ENCODE assay signal across 1 cellular context in the genomic region with DNA sequence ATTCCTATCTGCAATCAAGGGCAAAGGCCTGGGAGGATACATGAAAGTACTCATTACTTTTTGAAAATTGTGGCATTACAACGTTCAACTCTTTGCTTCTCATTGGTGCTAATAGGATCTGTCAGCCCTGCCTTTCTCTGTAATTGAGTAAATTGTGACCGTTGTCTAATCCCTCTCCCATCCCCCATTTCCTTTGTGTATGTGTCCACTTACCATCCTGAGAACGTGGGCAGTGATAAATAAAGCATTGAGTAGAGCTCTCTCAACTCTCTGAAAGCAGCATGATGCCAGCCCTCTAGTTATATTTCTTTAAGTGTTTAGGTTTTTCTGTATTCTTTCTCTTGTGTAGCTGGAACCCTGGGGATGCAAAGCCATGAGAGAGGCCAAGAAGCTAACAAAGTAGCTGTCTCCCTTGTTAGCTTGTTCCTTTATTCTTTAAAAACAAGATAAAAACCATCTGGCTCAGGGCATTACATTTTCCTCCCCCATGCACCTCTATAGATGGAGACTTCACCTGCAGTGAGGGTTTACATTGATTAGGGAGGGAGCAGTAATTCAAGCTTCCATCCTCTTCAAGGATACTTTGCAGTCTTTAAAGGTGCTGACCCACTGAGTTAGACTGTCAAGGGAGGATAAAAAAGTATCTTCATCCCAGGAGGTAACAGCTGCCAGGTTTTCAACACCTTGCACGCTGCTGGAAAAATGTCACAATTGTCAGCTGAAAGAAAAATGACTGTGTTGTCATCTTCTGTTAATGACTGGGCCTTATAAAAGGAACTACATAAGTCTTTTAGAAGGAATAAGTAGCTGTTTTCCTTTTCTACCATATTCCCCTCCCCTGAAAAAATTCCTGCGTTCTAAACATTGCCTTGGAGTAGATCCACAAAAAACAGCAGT.
TF ChIP-seq lines count a peak whose summit lies in the region.

No MANE protein-coding gene starts in this region.

TF ChIP-seq in HEK293, 187 proteins besides CTCF, POLR2A, EP300 and RAD21 (continued from another document):
- TF ChIP-seq, protein P1, sequence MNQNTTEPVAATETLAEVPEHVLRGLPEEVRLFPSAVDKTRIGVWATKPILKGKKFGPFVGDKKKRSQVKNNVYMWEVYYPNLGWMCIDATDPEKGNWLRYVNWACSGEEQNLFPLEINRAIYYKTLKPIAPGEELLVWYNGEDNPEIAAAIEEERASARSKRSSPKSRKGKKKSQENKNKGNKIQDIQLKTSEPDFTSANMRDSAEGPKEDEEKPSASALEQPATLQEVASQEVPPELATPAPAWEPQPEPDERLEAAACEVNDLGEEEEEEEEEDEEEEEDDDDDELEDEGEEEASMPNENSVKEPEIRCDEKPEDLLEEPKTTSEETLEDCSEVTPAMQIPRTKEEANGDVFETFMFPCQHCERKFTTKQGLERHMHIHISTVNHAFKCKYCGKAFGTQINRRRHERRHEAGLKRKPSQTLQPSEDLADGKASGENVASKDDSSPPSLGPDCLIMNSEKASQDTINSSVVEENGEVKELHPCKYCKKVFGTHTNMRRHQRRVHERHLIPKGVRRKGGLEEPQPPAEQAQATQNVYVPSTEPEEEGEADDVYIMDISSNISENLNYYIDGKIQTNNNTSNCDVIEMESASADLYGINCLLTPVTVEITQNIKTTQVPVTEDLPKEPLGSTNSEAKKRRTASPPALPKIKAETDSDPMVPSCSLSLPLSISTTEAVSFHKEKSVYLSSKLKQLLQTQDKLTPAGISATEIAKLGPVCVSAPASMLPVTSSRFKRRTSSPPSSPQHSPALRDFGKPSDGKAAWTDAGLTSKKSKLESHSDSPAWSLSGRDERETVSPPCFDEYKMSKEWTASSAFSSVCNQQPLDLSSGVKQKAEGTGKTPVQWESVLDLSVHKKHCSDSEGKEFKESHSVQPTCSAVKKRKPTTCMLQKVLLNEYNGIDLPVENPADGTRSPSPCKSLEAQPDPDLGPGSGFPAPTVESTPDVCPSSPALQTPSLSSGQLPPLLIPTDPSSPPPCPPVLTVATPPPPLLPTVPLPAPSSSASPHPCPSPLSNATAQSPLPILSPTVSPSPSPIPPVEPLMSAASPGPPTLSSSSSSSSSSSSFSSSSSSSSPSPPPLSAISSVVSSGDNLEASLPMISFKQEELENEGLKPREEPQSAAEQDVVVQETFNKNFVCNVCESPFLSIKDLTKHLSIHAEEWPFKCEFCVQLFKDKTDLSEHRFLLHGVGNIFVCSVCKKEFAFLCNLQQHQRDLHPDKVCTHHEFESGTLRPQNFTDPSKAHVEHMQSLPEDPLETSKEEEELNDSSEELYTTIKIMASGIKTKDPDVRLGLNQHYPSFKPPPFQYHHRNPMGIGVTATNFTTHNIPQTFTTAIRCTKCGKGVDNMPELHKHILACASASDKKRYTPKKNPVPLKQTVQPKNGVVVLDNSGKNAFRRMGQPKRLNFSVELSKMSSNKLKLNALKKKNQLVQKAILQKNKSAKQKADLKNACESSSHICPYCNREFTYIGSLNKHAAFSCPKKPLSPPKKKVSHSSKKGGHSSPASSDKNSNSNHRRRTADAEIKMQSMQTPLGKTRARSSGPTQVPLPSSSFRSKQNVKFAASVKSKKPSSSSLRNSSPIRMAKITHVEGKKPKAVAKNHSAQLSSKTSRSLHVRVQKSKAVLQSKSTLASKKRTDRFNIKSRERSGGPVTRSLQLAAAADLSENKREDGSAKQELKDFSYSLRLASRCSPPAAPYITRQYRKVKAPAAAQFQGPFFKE (tag by site-specific recombination; IDR thresholded peaks at IDR 0.05; ENCODE audit: borderline replicate concordance) = no peak
- TF ChIP-seq, protein P2, sequence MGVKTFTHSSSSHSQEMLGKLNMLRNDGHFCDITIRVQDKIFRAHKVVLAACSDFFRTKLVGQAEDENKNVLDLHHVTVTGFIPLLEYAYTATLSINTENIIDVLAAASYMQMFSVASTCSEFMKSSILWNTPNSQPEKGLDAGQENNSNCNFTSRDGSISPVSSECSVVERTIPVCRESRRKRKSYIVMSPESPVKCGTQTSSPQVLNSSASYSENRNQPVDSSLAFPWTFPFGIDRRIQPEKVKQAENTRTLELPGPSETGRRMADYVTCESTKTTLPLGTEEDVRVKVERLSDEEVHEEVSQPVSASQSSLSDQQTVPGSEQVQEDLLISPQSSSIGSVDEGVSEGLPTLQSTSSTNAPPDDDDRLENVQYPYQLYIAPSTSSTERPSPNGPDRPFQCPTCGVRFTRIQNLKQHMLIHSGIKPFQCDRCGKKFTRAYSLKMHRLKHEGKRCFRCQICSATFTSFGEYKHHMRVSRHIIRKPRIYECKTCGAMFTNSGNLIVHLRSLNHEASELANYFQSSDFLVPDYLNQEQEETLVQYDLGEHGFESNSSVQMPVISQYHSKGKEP (tag by site-specific recombination; IDR thresholded peaks at IDR 0.05) = no peak
- TF ChIP-seq ZNF645 (tag by site-specific recombination; IDR thresholded peaks at IDR 0.05) = no peak
- TF ChIP-seq EGR2 (tag by site-specific recombination; IDR thresholded peaks at IDR 0.05; ENCODE audit: low read depth) = 0 out of 2 replicates have a peak, but pooled peaks have one; percentile 17
- no peak for TF ChIP-seq ZNF658 (tag by site-specific recombination; IDR thresholded peaks at IDR 0.05)
- TF ChIP-seq ZEB2 (tag by site-specific recombination; IDR thresholded peaks at IDR 0.05) = no peak
- TF ChIP-seq ZNF624 (tag by site-specific recombination; IDR thresholded peaks at IDR 0.05) = no peak
- TF ChIP-seq MYNN (tag by site-specific recombination; IDR thresholded peaks at IDR 0.05; ENCODE audit: borderline replicate concordance) = no peak
- no peak for TF ChIP-seq ZNF433 (tag by site-specific recombination; IDR thresholded peaks at IDR 0.05; ENCODE audit: low read depth)
- TF ChIP-seq ZNF302 (tag by site-specific recombination; IDR thresholded peaks at IDR 0.05; ENCODE audit: low read depth) = no peak
